ENCODE assay signal across 16 cellular contexts in the genomic region with DNA sequence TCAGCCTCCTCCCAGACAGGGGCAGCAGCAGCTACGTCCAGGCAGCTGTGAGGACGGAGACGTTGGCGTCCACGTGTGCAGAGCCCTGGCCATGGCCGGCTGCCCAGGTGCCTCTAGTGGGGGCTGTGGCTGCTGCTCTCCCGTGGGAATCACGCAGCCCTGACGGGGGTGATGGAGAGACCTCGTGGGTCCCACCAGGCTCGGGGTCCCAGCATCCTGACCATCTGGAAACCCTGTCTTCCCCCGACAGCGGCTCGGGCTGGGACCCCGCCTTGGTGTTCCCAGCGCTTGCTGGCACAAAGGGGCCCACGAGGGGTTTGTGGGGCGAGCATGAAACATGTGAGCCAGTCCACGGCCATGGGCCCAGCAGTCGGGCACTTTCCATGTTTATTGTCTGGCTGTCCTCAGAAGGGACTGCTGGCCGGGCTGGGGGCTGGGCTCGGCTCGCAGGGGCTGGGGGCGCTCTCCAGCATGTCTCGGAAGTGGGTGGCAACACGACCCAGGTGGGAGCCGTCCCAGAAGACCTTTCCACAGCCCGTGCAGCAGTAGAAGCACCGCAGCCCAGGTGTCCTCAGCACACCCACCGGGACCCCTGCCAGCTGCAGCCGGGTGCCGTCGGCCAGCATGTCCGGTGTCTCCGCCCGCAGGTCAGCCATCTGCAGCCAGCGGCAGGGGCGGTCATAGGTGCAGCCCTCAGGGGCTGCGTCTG. TPM values are rescaled to one million over a fixed set of nuclear protein-coding genes. Genes with fewer than 3 reads are reported as not detected.
DNase-seq lines count a peak whose midpoint lies in the region; TF ChIP-seq lines count a peak whose summit lies in the region.
"Had no signal": no experiment of that assay in that cellular context is flagged by ENCODE, and none has a peak within 500 bp of the region (broad histone marks: within the 10 kb centered on the region; RNA-seq: fewer than 3 reads in every experiment).

No MANE protein-coding gene starts in this region.

- H4K8ac ChIP-seq in trophoblast cell (ENCODE audit: low read depth, low read length) = no peak overlapping the region

- 47% methylated on average over 7 of the region's 39 CpGs for WGBS in esophagus muscularis mucosa
- no CpG with 5 or more reads among the region's 39 CpGs for WGBS in trophoblast cell (ENCODE audit: extremely low coverage, insufficient coverage, insufficient read length)

- peak overlapping the region; percentile 98 for H3K27ac ChIP-seq in 22Rv1
- H3K27ac ChIP-seq in esophagus muscularis mucosa (replicated peaks in 1 of 4) = peak overlapping the region; percentile 56 to 81 (median 66)
- no peak overlapping the region for H3K27ac ChIP-seq in trophoblast cell (ENCODE audit: low read depth, low read length)

- TF ChIP-seq EP300 in esophagus muscularis mucosa (IDR thresholded peaks at IDR 0.05) = no peak

- no peak overlapping the region for H2AK5ac ChIP-seq in trophoblast cell (ENCODE audit: low read length)

- H3K4me1 ChIP-seq in esophagus muscularis mucosa (peaks cover 50 to 58% (median 55%) of the 10 kb centered on the region in 4 donors), trophoblast cell (ENCODE audit: control insufficient read depth in 1 of 2, insufficient read depth in 2 of 2, low read length in 2 of 2) (peaks cover 4 to 12% of the 10 kb centered on the region in 2 experiments)

- intact Hi-C loops in esophagus muscularis mucosa (cut with DNase I) = no loop called here

- H3K4me3 ChIP-seq in esophagus muscularis mucosa (peak overlapping the region in 1 of 4 donors; percentile 29), trophoblast cell (ENCODE audit: low read depth, low read length) (no peak overlapping the region)

- no peaks in the 10 kb centered on the region for H3K79me2 ChIP-seq in trophoblast cell (ENCODE audit: control insufficient read depth, insufficient read depth, low read length, poor library complexity)

- no peak overlapping the region for H3K18ac ChIP-seq in trophoblast cell (ENCODE audit: low read length)

- H4K91ac ChIP-seq in trophoblast cell (ENCODE audit: low read depth, low read length) = no peak overlapping the region

- peaks cover 2% of the 10 kb centered on the region for H3K79me1 ChIP-seq in trophoblast cell (ENCODE audit: low read length)

- H4K12ac ChIP-seq in trophoblast cell (ENCODE audit: low read depth, low read length) = no peak overlapping the region

- H3K9me3 ChIP-seq in esophagus muscularis mucosa (no peaks in the 10 kb centered on the region), trophoblast cell (ENCODE audit: insufficient read depth, low read depth, low read length) (no peaks in the 10 kb centered on the region)

- H3K27me3 ChIP-seq in esophagus muscularis mucosa = peaks cover 0 to 84% (median 13%) of the 10 kb centered on the region in 4 donors
- H3K27me3 ChIP-seq in trophoblast cell (ENCODE audit: insufficient read depth, low read length) = peaks cover 5% of the 10 kb centered on the region

- no peak overlapping the region for H2AFZ ChIP-seq in trophoblast cell (ENCODE audit: insufficient read depth, low read length, poor library complexity)

- H2BK5ac ChIP-seq in trophoblast cell (ENCODE audit: low read depth, low read length, poor library complexity) = no peak overlapping the region

- H3K9ac ChIP-seq in trophoblast cell (ENCODE audit: low read length) = no peak overlapping the region

- no peak overlapping the region for H3K14ac ChIP-seq in trophoblast cell (ENCODE audit: low read length)

- H3K36me3 ChIP-seq in esophagus muscularis mucosa = no peaks in the 10 kb centered on the region
- H3K36me3 ChIP-seq in trophoblast cell (ENCODE audit: control insufficient read depth in 1 of 2, insufficient read depth in 2 of 2, low read length in 2 of 2) = no peaks in the 10 kb centered on the region

- no peak for TF ChIP-seq CTCF in 22Rv1 (IDR thresholded peaks at IDR 0.05)
- TF ChIP-seq CTCF in esophagus muscularis mucosa (IDR thresholded peaks at IDR 0.05) = no peak
- TF ChIP-seq CTCF in GM10266 (IDR thresholded peaks at IDR 0.05; ENCODE audit: control insufficient read depth, insufficient read depth, low read depth, missing control alignments) = no peak

- no peak overlapping the region for H3K4me2 ChIP-seq in trophoblast cell (ENCODE audit: low read length)

- H3K23ac ChIP-seq in trophoblast cell (ENCODE audit: low read length) = no peak overlapping the region

- H2BK12ac ChIP-seq in trophoblast cell (ENCODE audit: low read length) = no peak overlapping the region

- H2BK120ac ChIP-seq in trophoblast cell (ENCODE audit: insufficient read depth, low read length, poor library complexity) = no peak overlapping the region

- no peak overlapping the region for H3K4ac ChIP-seq in trophoblast cell (ENCODE audit: low read depth, low read length)

- no peak for TF ChIP-seq POLR2A in esophagus muscularis mucosa (IDR thresholded peaks at IDR 0.05; ENCODE audit: low read depth)

- DNase-seq in HuH-7.5 (ENCODE audit: low spot score) (peak; percentile 11), esophagus muscularis mucosa (ENCODE audit: extremely low spot score) (no peak), trophoblast cell (peak; percentile 45 to 62), GM10266 (ENCODE audit: extremely low spot score) (no peak), occipital lobe (lab: John Stamatoyannopoulos, UW) (no peak)
- no peak for DNase-seq in stimulated activated CD4-positive, alpha-beta T cell treated with anti-CD3 and anti-CD28 coated beads, Interleukin-1b, Interleukin-23, amount 100 ng/mL, for 48 hours
- no peak for DNase-seq in NK-92 treated with Interleukin-12 subunit alpha and Interleukin-12 subunit beta, amount 100 ng/mL, for 24 hours (lab: John Stamatoyannopoulos, UW)
- DNase-seq: activated CD4-positive, alpha-beta T cell treated with anti-CD3 and anti-CD28 coated beads, Interleukin-2, amount 50 U/mL, for 1 hour; activated effector memory CD4-positive, alpha-beta T cell treated with Interleukin-2 at 50 U/mL for 16 hours; caudate nucleus; naive B cell; NCI-H2029 treated with DMSO at 0.1 percent for 48 hours; stimulated activated CD4-positive, alpha-beta T cell treated with anti-CD3 and anti-CD28 coated beads, Interleukin-15, amount 100 ng/mL, for 24 hours; stimulated activated CD8-positive, alpha-beta memory T cell treated with anti-CD3 and anti-CD28 coated beads, Interleukin-4, amount 100 ng/mL, for 48 hours had no signal

RNA-seq across cellular contexts. Expression of gene NRARP, which starts 4.6 kb away (rescaled TPM):
- total RNA-seq in esophagus muscularis mucosa (10 to 100 TPM in 1 of 4 donors, 1 to 10 TPM in 3; 2.9 to 10.3 (median 7.2) TPM), occipital lobe (3.6 TPM)
- 1.6 and 1.7 TPM in 2 replicates for polyA plus RNA-seq in trophoblast cell (2013)
- total RNA-seq: fibroblast of lung had no signal

RNA-seq across cellular contexts. Expression of gene TOR4A, which starts 29.2 kb away (rescaled TPM):
- total RNA-seq in esophagus muscularis mucosa (1 to 10 TPM; 5.0 to 9.2 (median 7.3) TPM), occipital lobe (0.31 TPM)
- polyA plus RNA-seq in trophoblast cell (2013) = 6.7 and 6.8 TPM in 2 replicates

RNA-seq across cellular contexts. Expression of gene NELFB, which starts 51.6 kb away (rescaled TPM):
- total RNA-seq in esophagus muscularis mucosa (10 to 100 TPM; 26.6 to 73.2 (median 48.8) TPM), occipital lobe (44.8 TPM)
- 33.0 and 34.2 TPM in 2 replicates for polyA plus RNA-seq in trophoblast cell (2013)

RNA-seq across cellular contexts. Expression of gene STPG3, which starts 55.6 kb away (rescaled TPM):
- total RNA-seq in esophagus muscularis mucosa (not detected), occipital lobe (not detected)
- not detected in 2 replicates for polyA plus RNA-seq in trophoblast cell (2013)
- total RNA-seq: fibroblast of lung had no signal
- polyA plus RNA-seq: fibroblast of lung had no signal

Comparison
In these comparisons a context has a peak if more than half of its experiments do, and no peak if none do; other contexts are left out.
1. DNase-seq: peak in HuH-7.5 (single experiment) and trophoblast cell (2 of 2); none in esophagus muscularis mucosa (single experiment), stimulated activated CD4-positive, alpha-beta T cell treated with anti-CD3 and anti-CD28 coated beads, Interleukin-1b, Interleukin-23, amount 100 ng/mL, for 48 hours (single experiment), GM10266 (single experiment), NK-92 treated with Interleukin-12 subunit alpha and Interleukin-12 subunit beta, amount 100 ng/mL, for 24 hours (single experiment) and occipital lobe (single experiment).